ENCODE assay signal across 15 cellular contexts in genomic region chr15:51992953-51993352, GRCh38. TPM values are rescaled to one million over a fixed set of nuclear protein-coding genes. Genes with fewer than 3 reads are reported as not detected.
DNase-seq lines count a peak whose midpoint lies in the region; ATAC-seq, FAIRE-seq and TF ChIP-seq lines count a peak whose summit lies in the region.
"Had no signal": no experiment of that assay in that cellular context is flagged by ENCODE, and none has a peak within 500 bp of the region (broad histone marks: within the 10 kb centered on the region; RNA-seq: fewer than 3 reads in every experiment).

No MANE protein-coding gene starts in this region.

- BruUV-seq in K562 (replicated peaks; lab: Mats Ljungman, UMichigan) = no TSS peak

- DNase-seq in ELR (ENCODE audit: low read depth) = peak; percentile 47
- peak; percentile 87 for DNase-seq in LHCN-M2 (ENCODE audit: low read depth)
- DNase-seq in K562 (ENCODE audit: extremely low read depth in 1 of 4, low spot score in 3 of 4) = no peak
- peak; percentile 56 for DNase-seq in fibroblast of pulmonary artery (ENCODE audit: low read depth)
- no peak for DNase-seq in mesenteric fat pad (ENCODE audit: low spot score)
- DNase-seq in germinal center (ENCODE audit: low spot score) = no peak
- DNase-seq: BE2C; CD8-positive, alpha-beta T cell; H9; NCI-H1105; NCI-H1694 treated with DMSO at 0.1 percent for 48 hours; NCI-H82 had no signal

- no peak for TF ChIP-seq CTCF in K562 (IDR thresholded peaks at IDR 0.05 in 2 of 3, conservative IDR thresholded peaks at IDR 0.05 in 1 of 3; ENCODE audit: insufficient read depth in 2 of 3, low read depth in 1 of 3, low read length in 3 of 3)
- TF ChIP-seq CTCF in fibroblast of pulmonary artery (IDR thresholded peaks at IDR 0.05; ENCODE audit: low read length, missing control alignments) = no peak

- H3K27me3 ChIP-seq in K562 (ENCODE audit: control insufficient read depth in 2 of 2, insufficient read depth in 2 of 2, low read length in 2 of 2) = no peaks in the 10 kb centered on the region
- H3K27me3 ChIP-seq: BE2C had no signal

- H3K27ac ChIP-seq in K562 (ENCODE audit: extremely low read depth, low read depth, low read length) = no peak overlapping the region

- H3K4me3 ChIP-seq in K562 (no peak overlapping the region), fibroblast of pulmonary artery (replicated peaks; ENCODE audit: low read depth, low read length) (no peak overlapping the region)

- POLR2A ChIA-PET in K562 (lab: Yijun Ruan, JAX) = interaction anchor here (0.9 to 1.8 kb wide), 2 partner anchors 11 to 21 kb away, joined by 3 to 7 read pairs; partner anchors contain the start of gene LEO1

- no peak overlapping the region for H3K9ac ChIP-seq in K562 (ENCODE audit: insufficient read depth in 1 of 2, low read depth in 2 of 2, low read length in 2 of 2)

- H3K4me2 ChIP-seq in K562 (ENCODE audit: insufficient read depth, low read length) = no peak overlapping the region

- H3K9me1 ChIP-seq in K562 (ENCODE audit: control insufficient read depth, insufficient read depth, low read length) = no peaks in the 10 kb centered on the region

- CTCF ChIA-PET in K562 (lab: Yijun Ruan, JAX; ENCODE audit: low intra/inter-chr PET ratio) = no interaction called here

- no peak for TF ChIP-seq POLR2A in K562 (conservative IDR thresholded peaks at IDR 0.05)

- H3K79me2 ChIP-seq in K562 (ENCODE audit: control insufficient read depth, insufficient read depth, low read length) = no peaks in the 10 kb centered on the region

- ATAC-seq in K562 (no peak), HG03469 (IDR thresholded peaks at IDR 0.05; ENCODE audit: unreplicated experiment) (no peak), HG02571 (IDR thresholded peaks at IDR 0.05; ENCODE audit: unreplicated experiment) (no peak)
- ATAC-seq: CD8-positive, alpha-beta T cell had no signal

- no peaks in the 10 kb centered on the region; a peak in 1 of 5 replicates for H3K4me1 ChIP-seq in K562 (replicated peaks in 1 of 2; ENCODE audit: control insufficient read depth in 2 of 2, insufficient read depth in 2 of 2, low read length in 2 of 2)
- H3K4me1 ChIP-seq: BE2C had no signal

- H4K20me1 ChIP-seq in K562 (replicated peaks; ENCODE audit: control insufficient read depth, insufficient read depth, low read length) = no peaks in the 10 kb centered on the region

- TF ChIP-seq RAD21 in K562 (CRISPR knock-in tag; conservative IDR thresholded peaks at IDR 0.05 in 1 of 2, IDR thresholded peaks at IDR 0.05 in 1 of 2) = no peak

- in situ Hi-C loops in K562 (cut with MboI) = no loop called here

- no peaks in the 10 kb centered on the region for H3K36me3 ChIP-seq in K562 (ENCODE audit: control insufficient read depth, insufficient read depth, low read length)
- H3K36me3 ChIP-seq: BE2C had no signal

- H2AFZ ChIP-seq in K562 (ENCODE audit: low read depth, low read length) = no peak overlapping the region

- no peaks in the 10 kb centered on the region for H3K9me3 ChIP-seq in K562 (replicated peaks; ENCODE audit: control insufficient read depth, insufficient read depth, low read depth, low read length)
- H3K9me3 ChIP-seq: BE2C had no signal

- WGBS in K562 (ENCODE audit: insufficient coverage, low coverage, missing lambda C conversion rate) = 87% methylated on average over 1 of the region's 1 CpG

- no peak for TF ChIP-seq EP300 in K562 (IDR thresholded peaks at IDR 0.05; ENCODE audit: low read length)

- no peak for FAIRE-seq in K562 (lab: Jason Lieb, UNC)
- FAIRE-seq: RCC 7860 had no signal

- intact Hi-C loops in K562 (cut with micrococcal nuclease) = no loop called here

TF ChIP-seq in K562, 482 proteins besides CTCF, POLR2A, EP300 and RAD21:
- TF ChIP-seq ETS2 (tag; IDR thresholded peaks at IDR 0.05; ENCODE audit: borderline replicate concordance, poor library complexity, severe bottlenecking) = no peak
- no peak for TF ChIP-seq CHD1 (IDR thresholded peaks at IDR 0.05; ENCODE audit: low read length)
- peak; percentile 68 for TF ChIP-seq PKNOX1 (IDR thresholded peaks at IDR 0.05)
- TF ChIP-seq RFX1 (IDR thresholded peaks at IDR 0.05) = peak; percentile 65
- no peak for TF ChIP-seq CBFB (CRISPR knock-in tag; IDR thresholded peaks at IDR 0.05)
- no peak for TF ChIP-seq MTA3 (IDR thresholded peaks at IDR 0.05; ENCODE audit: borderline replicate concordance)
- TF ChIP-seq MAFF (IDR thresholded peaks at IDR 0.05; ENCODE audit: low read length) = no peak
TF ChIP-seq in K562: peak in this region for 2.

RNA-seq across cellular contexts. Expression of gene LEO1, which starts 21.4 kb away (rescaled TPM):
- 46.0 and 48.9 TPM in 2 replicates for total RNA-seq in LHCN-M2 (2014; rRNA removed)
- 15.3 TPM for polyA plus RNA-seq in LHCN-M2 (2012)
- total RNA-seq in K562 (2011; cell fraction: chromatin; rRNA removed; ENCODE audit: low replicate concordance) = 11.5 and 34.7 TPM in 2 replicates
- total RNA-seq in K562 (2011; cell fraction: nucleolus; rRNA removed) = 7.7 and 8.7 TPM in 2 replicates
- total RNA-seq in K562 (2011; cell fraction: nucleoplasm; rRNA removed) = 18.7 and 25.7 TPM in 2 replicates
- 33.4 and 37.9 TPM in 2 replicates for total RNA-seq in K562 (2014; rRNA removed)
- total RNA-seq in K562 (2014; rRNA removed; fragmentation: Illumina TruSeq; extraction: Trizol) = 40.9 and 44.1 TPM in 2 replicates
- total RNA-seq in K562 (2015; rRNA removed; fragmentation: Illumina TruSeq; extraction: Trizol) = 42.5 and 44.0 TPM in 2 replicates
- 19.2 and 19.6 TPM in 2 replicates for total RNA-seq in K562 (2021)
- polyA plus RNA-seq in K562 (2011; rRNA removed) = 6.1 and 8.4 TPM in 2 replicates
- polyA plus RNA-seq in K562 (2011; cell fraction: cytosol; rRNA removed) = 0.76 and 2.3 TPM in 2 replicates
- polyA plus RNA-seq in K562 (2011; cell fraction: nucleus; rRNA removed) = 2.4 and 3.5 TPM in 2 replicates
- 15.7 and 29.5 TPM in 2 replicates for polyA plus RNA-seq in K562 (2012)
- 37.8 and 48.3 TPM in 2 replicates for polyA plus RNA-seq in K562 (2014; fragmentation: Illumina TruSeq; extraction: Trizol)
- polyA plus RNA-seq in K562 (2014; fragmentation: Nextera tagmentation; extraction: Ambion mirVana) = 10 to 100 TPM; 26.0 to 38.7 TPM
- 28.8 and 37.2 TPM in 2 replicates for polyA plus RNA-seq in K562 (2014; rRNA removed)
- polyA minus RNA-seq in K562 (2011; rRNA and poly(A)+ RNA removed) = 20.8 and 22.3 TPM in 2 replicates
- polyA minus RNA-seq in K562 (2011; cell fraction: cytosol; rRNA and poly(A)+ RNA removed) = 4.6 and 5.0 TPM in 2 replicates
- 3.5 and 7.9 TPM in 2 replicates for polyA minus RNA-seq in K562 (2011; cell fraction: nucleus; rRNA and poly(A)+ RNA removed)
- 10.0 TPM for total RNA-seq in mesenteric fat pad

RNA-seq across cellular contexts. Expression of gene MAPK6, which starts 26.1 kb away (rescaled TPM):
- total RNA-seq in LHCN-M2 (2014; rRNA removed) = 53.9 and 67.1 TPM in 2 replicates
- polyA plus RNA-seq in LHCN-M2 (2012) = 12.3 TPM
- total RNA-seq in K562 (2011; cell fraction: chromatin; rRNA removed; ENCODE audit: low replicate concordance) = 37.7 and 101 TPM in 2 replicates
- 11.5 and 15.7 TPM in 2 replicates for total RNA-seq in K562 (2011; cell fraction: nucleolus; rRNA removed)
- 27.8 and 41.8 TPM in 2 replicates for total RNA-seq in K562 (2011; cell fraction: nucleoplasm; rRNA removed)
- total RNA-seq in K562 (2014; rRNA removed) = 49.9 and 51.2 TPM in 2 replicates
- total RNA-seq in K562 (2014; rRNA removed; fragmentation: Illumina TruSeq; extraction: Trizol) = 97.1 and 110 TPM in 2 replicates
- total RNA-seq in K562 (2015; rRNA removed; fragmentation: Illumina TruSeq; extraction: Trizol) = 76.3 and 81.5 TPM in 2 replicates
- 92.0 and 94.4 TPM in 2 replicates for total RNA-seq in K562 (2021)
- 71.5 and 84.7 TPM in 2 replicates for polyA plus RNA-seq in K562 (2011; rRNA removed)
- 14.9 and 33.5 TPM in 2 replicates for polyA plus RNA-seq in K562 (2011; cell fraction: cytosol; rRNA removed)
- 13.7 and 24.3 TPM in 2 replicates for polyA plus RNA-seq in K562 (2011; cell fraction: nucleus; rRNA removed)
- polyA plus RNA-seq in K562 (2012) = 46.7 and 46.9 TPM in 2 replicates
- polyA plus RNA-seq in K562 (2014; fragmentation: Illumina TruSeq; extraction: Trizol) = 70.4 and 74.0 TPM in 2 replicates
- 10 to 100 TPM; 28.5 to 30.8 TPM for polyA plus RNA-seq in K562 (2014; fragmentation: Nextera tagmentation; extraction: Ambion mirVana)
- 36.2 and 39.4 TPM in 2 replicates for polyA plus RNA-seq in K562 (2014; rRNA removed)
- polyA minus RNA-seq in K562 (2011; rRNA and poly(A)+ RNA removed) = 154 and 186 TPM in 2 replicates
- 51.0 and 52.9 TPM in 2 replicates for polyA minus RNA-seq in K562 (2011; cell fraction: cytosol; rRNA and poly(A)+ RNA removed)
- polyA minus RNA-seq in K562 (2011; cell fraction: nucleus; rRNA and poly(A)+ RNA removed) = 12.5 and 25.4 TPM in 2 replicates
- 32.1 TPM for total RNA-seq in mesenteric fat pad

Comparison
In these comparisons a context has a peak if more than half of its experiments do, and no peak if none do; other contexts are left out.
1. DNase-seq: peak in ELR (single experiment), LHCN-M2 (single experiment) and fibroblast of pulmonary artery (single experiment); none in K562 (0 of 4), mesenteric fat pad (single experiment) and germinal center (single experiment).